In the genomic region with DNA sequence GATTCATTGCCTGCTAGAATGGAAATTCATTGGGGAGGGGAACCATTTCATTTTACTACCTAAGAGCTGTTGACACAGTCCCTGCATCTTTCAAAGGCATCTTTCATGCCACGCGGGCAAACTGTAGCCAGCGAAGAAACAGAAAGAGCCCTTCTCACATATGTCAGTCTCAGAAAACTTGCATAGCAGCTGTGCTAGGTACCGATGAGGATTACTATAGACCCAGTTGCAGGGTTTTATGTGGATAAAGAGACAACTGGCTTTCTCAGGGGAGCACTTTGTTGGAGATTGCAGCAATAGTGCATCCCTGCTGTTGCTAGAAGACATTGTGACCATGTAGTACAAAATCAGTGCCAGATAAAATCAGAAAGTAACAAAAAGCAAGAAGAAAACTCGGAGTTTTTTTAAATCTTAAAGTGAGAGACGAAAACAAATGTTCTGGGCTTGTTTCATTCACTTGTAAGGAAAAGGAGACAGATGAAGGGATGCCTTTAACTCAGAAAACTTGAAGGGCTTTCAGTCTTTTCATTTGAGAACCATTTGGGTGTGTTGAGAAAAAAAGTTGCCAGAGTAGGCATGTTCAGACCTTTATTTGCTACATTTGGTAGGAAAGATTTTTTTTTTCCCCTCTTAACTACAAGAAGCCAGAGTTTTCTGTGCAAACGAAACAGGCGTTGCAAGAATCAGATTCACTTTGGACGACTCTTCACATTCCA, we compare ENCODE assay signal across 9 cellular contexts.
DNase-seq lines count a peak whose midpoint lies in the region; ATAC-seq and TF ChIP-seq lines count a peak whose summit lies in the region.
"Had no signal": no experiment of that assay in that cellular context is flagged by ENCODE, and none has a peak within 500 bp of the region (broad histone marks: within the 10 kb centered on the region; RNA-seq: fewer than 3 reads in every experiment).

No MANE protein-coding gene starts in this region.

- H3K27ac ChIP-seq in upper lobe of left lung: peak overlapping the region in 3 of 4 donors; percentile 35 to 71 (median 62)
- H3K27ac ChIP-seq: HL-60 had no signal

- no peaks in the 10 kb centered on the region for H3K36me3 ChIP-seq in upper lobe of left lung

- TF ChIP-seq CTCF in epithelial cell of esophagus (IDR thresholded peaks at IDR 0.05; ENCODE audit: insufficient read depth, low read depth, low read length, missing control alignments) (no peak), upper lobe of left lung (IDR thresholded peaks at IDR 0.05) (no peak)

- H3K4me3 ChIP-seq in epithelial cell of esophagus (ENCODE audit: low read length) (peak overlapping the region; percentile 58), upper lobe of left lung (peak overlapping the region in 3 of 4 donors; percentile 34 to 47 (median 46))

- H3K27me3 ChIP-seq in upper lobe of left lung: no peaks in the 10 kb centered on the region

- no peaks in the 10 kb centered on the region for H3K9me3 ChIP-seq in upper lobe of left lung

- TF ChIP-seq POLR2A in upper lobe of left lung (IDR thresholded peaks at IDR 0.05): no peak

- 66% methylated on average over 9 of the region's 9 CpGs for WGBS in upper lobe of left lung, 2 donors

- H3K4me1 ChIP-seq in upper lobe of left lung: peaks cover 0 to 8% (median 0%) of the 10 kb centered on the region in 4 donors

- no peak for TF ChIP-seq EP300 in upper lobe of left lung (IDR thresholded peaks at IDR 0.05)

- peak; percentile 23 for DNase-seq in DMS53 (lab: John Stamatoyannopoulos, UW)
- no peak for DNase-seq in DMS53 treated with DMSO at 0.1 percent for 48 hours (lab: John Stamatoyannopoulos, UW; ENCODE audit: unreplicated experiment)
- no peak for DNase-seq in epithelial cell of esophagus (ENCODE audit: low read depth)
- peak; percentile 73 for DNase-seq in midbrain (lab: John Stamatoyannopoulos, UW)
- no peak for DNase-seq in upper lobe of left lung
- DNase-seq in effector CD8-positive, alpha-beta T cell (lab: John Stamatoyannopoulos, UW): no peak

- ATAC-seq in upper lobe of left lung (ENCODE audit: low FRiP score in 2 of 2) (peak in 1 of 2 donors; percentile 37), HG02981 (IDR thresholded peaks at IDR 0.05; ENCODE audit: unreplicated experiment) (no peak), GM21447 (IDR thresholded peaks at IDR 0.05; ENCODE audit: unreplicated experiment) (no peak)

Comparison
In these comparisons a context has a peak if more than half of its experiments do, and no peak if none do; other contexts are left out.
1. DNase-seq: peak in DMS53 (single experiment) and midbrain (single experiment); none in DMS53 treated with DMSO at 0.1 percent for 48 hours (single experiment), epithelial cell of esophagus (single experiment), upper lobe of left lung (0 of 2) and effector CD8-positive, alpha-beta T cell (single experiment).